Comparison of ENCODE assay signal across 21 cellular contexts in the genomic region with DNA sequence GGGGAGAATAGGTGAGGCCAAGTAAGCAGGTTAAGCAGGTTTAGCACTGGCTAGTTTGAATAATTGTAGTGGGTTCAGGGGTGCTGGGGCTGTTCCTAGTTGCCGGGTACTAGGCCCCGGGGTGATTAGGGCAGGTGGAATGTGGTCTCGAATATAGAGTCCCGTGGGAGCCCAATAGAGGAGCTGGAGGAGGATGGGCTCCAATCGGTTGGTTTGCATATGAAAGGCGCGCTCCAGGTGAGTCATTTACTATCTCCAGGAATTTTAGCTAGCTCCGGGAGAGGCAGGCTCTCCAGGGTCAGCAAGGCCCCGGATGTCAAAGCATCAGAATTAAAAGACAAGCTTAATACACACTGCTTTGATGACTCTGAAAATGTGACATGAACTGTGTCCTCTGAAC.
DNase-seq lines count a peak whose midpoint lies in the region; ATAC-seq and TF ChIP-seq lines count a peak whose summit lies in the region.
"Had no signal": no experiment of that assay in that cellular context is flagged by ENCODE, and none has a peak within 500 bp of the region (broad histone marks: within the 10 kb centered on the region; RNA-seq: fewer than 3 reads in every experiment).

No MANE protein-coding gene starts in this region.

- no peaks in the 10 kb centered on the region for H3K27me3 Mint-ChIP-seq in activated CD8-positive, alpha-beta memory T cell treated with anti-CD3 and anti-CD28 coated beads, Interleukin-2, amount 10 ng/mL, durations not matched to agents 7 days and 5 days

- no peaks in the 10 kb centered on the region for H3K36me3 Mint-ChIP-seq in activated CD8-positive, alpha-beta memory T cell treated with anti-CD3 and anti-CD28 coated beads, Interleukin-2, amount 10 ng/mL, durations not matched to agents 7 days and 5 days
- H3K36me3 Mint-ChIP-seq: IgD-negative memory B cell had no signal

- TF ChIP-seq CTCF in foreskin keratinocyte (conservative IDR thresholded peaks at IDR 0.05) = no peak

- ATAC-seq in foreskin keratinocyte = peak; percentile 78
- ATAC-seq in activated CD8-positive, alpha-beta memory T cell treated with anti-CD3 and anti-CD28 coated beads, Interleukin-2, amount 10 ng/mL, durations not matched to agents 7 days and 5 days = no peak
- no peak for ATAC-seq in HG02759 (IDR thresholded peaks at IDR 0.05; ENCODE audit: unreplicated experiment)
- ATAC-seq: HCT116 had no signal

- no peaks in the 10 kb centered on the region for H3K4me1 Mint-ChIP-seq in activated CD8-positive, alpha-beta memory T cell treated with anti-CD3 and anti-CD28 coated beads, Interleukin-2, amount 10 ng/mL, durations not matched to agents 7 days and 5 days
- H3K4me1 Mint-ChIP-seq: IgD-negative memory B cell had no signal

- H3K27ac Mint-ChIP-seq in activated CD8-positive, alpha-beta memory T cell treated with anti-CD3 and anti-CD28 coated beads, Interleukin-2, amount 10 ng/mL, durations not matched to agents 7 days and 5 days = no peak overlapping the region
- H3K27ac Mint-ChIP-seq: IgD-negative memory B cell had no signal

- H3K27me3 ChIP-seq in foreskin keratinocyte = peaks cover 3% of the 10 kb centered on the region
- H3K27me3 ChIP-seq: Peyer's patch had no signal

- H3K4me1 ChIP-seq in foreskin keratinocyte = no peaks in the 10 kb centered on the region
- H3K4me1 ChIP-seq: Peyer's patch had no signal

- CTCF ChIA-PET in activated CD8-positive, alpha-beta memory T cell treated with anti-CD3 and anti-CD28 coated beads, Interleukin-2, amount 10 ng/mL, durations not matched to agents 7 days and 5 days (lab: Charles Lee) = no interaction called here

- DNase-seq in SW480 (ENCODE audit: low spot score) (peak; percentile 45), foreskin keratinocyte (peak; percentile 12 to 28), iPS-NIHi11 (ENCODE audit: low spot score) (peak; percentile 64), GM03348 (ENCODE audit: low spot score) (no peak), dermis blood vessel endothelial cell (no peak)
- DNase-seq in activated CD8-positive, alpha-beta memory T cell treated with anti-CD3 and anti-CD28 coated beads, Interleukin-2, amount 10 ng/mL, durations not matched to agents 7 days and 5 days = no peak
- DNase-seq: Calu3, DND-41, GM23248, MM.1S, NCI-H1694, NCI-H2029 treated with DMSO at 0.1 percent for 48 hours, NCI-H446 treated with DMSO at 0.1 percent for 48 hours, NCI-H69, Peyer's patch, SHP77 treated with DMSO at 0.1 percent for 48 hours had no signal

- H3K4me3 Mint-ChIP-seq in activated CD8-positive, alpha-beta memory T cell treated with anti-CD3 and anti-CD28 coated beads, Interleukin-2, amount 10 ng/mL, durations not matched to agents 7 days and 5 days = no peak overlapping the region
- H3K4me3 Mint-ChIP-seq: IgD-negative memory B cell had no signal

- no peak overlapping the region for H3K27ac ChIP-seq in foreskin keratinocyte
- H3K27ac ChIP-seq: GM23248, HL-60, KMS-11, Peyer's patch had no signal

- peaks cover 4% of the 10 kb centered on the region for H3K9me3 Mint-ChIP-seq in activated CD8-positive, alpha-beta memory T cell treated with anti-CD3 and anti-CD28 coated beads, Interleukin-2, amount 10 ng/mL, durations not matched to agents 7 days and 5 days (ENCODE audit: low read depth)

Comparison
In these comparisons a context has a peak if more than half of its experiments do, and no peak if none do; other contexts are left out.
1. DNase-seq: peak in SW480 (single experiment), foreskin keratinocyte (2 of 2) and iPS-NIHi11 (single experiment); none in activated CD8-positive, alpha-beta memory T cell treated with anti-CD3 and anti-CD28 coated beads, Interleukin-2, amount 10 ng/mL, durations not matched to agents 7 days and 5 days (single experiment), GM03348 (single experiment) and dermis blood vessel endothelial cell (single experiment).